In genomic region chr1:205749094-205749825, GRCh38 we compare ENCODE assay signal across 1 cellular context.
TF ChIP-seq lines count a peak whose summit lies in the region.

No MANE protein-coding gene starts in this region.

TF ChIP-seq in GM12878, 131 proteins besides CTCF, POLR2A, EP300 and RAD21 (continued from another document):
- TF ChIP-seq E2F8 (IDR thresholded peaks at IDR 0.05; ENCODE audit: low read depth, partially characterized antibody), result peak; percentile 20
- TF ChIP-seq TBL1XR1 (IDR thresholded peaks at IDR 0.05; ENCODE audit: low read depth, low read length), result peak; percentile 93
- no peak for TF ChIP-seq SMAD1 (IDR thresholded peaks at IDR 0.05; ENCODE audit: low read depth, partially characterized antibody)
- no peak for TF ChIP-seq NRF1 (conservative IDR thresholded peaks at IDR 0.05; ENCODE audit: low read depth, low read length)
- TF ChIP-seq FOXK2 (IDR thresholded peaks at IDR 0.05), result no peak
- peak; percentile 25 for TF ChIP-seq SKIL (IDR thresholded peaks at IDR 0.05; ENCODE audit: low read depth, poor library complexity, severe bottlenecking)
